ENCODE assay signal across 18 cellular contexts in the genomic region with DNA sequence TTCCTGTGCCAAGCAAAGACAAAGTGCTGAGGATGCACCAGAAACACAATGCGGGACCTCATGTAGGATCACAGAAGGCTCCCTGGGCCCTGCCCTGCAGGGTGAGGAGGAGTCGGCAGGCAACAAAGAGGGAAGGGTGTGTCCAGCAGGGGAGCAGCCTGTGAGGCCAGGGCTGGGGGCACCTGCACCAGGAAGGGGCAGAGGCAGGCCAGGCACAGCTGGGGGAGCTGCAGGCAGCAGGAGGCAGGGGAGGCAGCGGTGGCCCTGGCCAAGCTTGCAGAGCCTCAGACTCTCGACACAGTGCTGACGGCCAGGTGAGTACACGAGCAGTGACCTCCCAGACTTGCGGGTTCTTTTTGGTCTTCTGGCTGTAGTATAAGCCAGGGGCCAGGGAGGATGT.
"Had no signal": no experiment of that assay in that cellular context is flagged by ENCODE, and none has a peak within 500 bp of the region (broad histone marks: within the 10 kb centered on the region; RNA-seq: fewer than 3 reads in every experiment).

No MANE protein-coding gene starts in this region.

- H3K27ac ChIP-seq: heart left ventricle, parathyroid adenoma, psoas muscle, right lobe of liver, stomach, uterus had no signal

- H3K27me3 Mint-ChIP-seq: type B pancreatic cell had no signal

- H3K36me3 Mint-ChIP-seq: naive thymus-derived CD8-positive, alpha-beta T cell; type B pancreatic cell had no signal

- H3K4me3 ChIP-seq: heart left ventricle, mucosa of descending colon, psoas muscle, right lobe of liver, stomach, uterus had no signal

- H3K27me3 ChIP-seq: heart left ventricle, right lobe of liver, uterus had no signal

- H3K27ac Mint-ChIP-seq: dendritic cell treated with granulocyte-macrophage colony-stimulating factor and Interleukin-4, amounts not matched to agents 40 ng/mL and 50 ng/mL, for 4 days; naive thymus-derived CD8-positive, alpha-beta T cell; type B pancreatic cell had no signal

- H3K9me3 ChIP-seq: heart left ventricle, mucosa of descending colon, psoas muscle, right lobe of liver, stomach, uterus had no signal

- H3K9me3 Mint-ChIP-seq: dendritic cell treated with granulocyte-macrophage colony-stimulating factor and Interleukin-4, amounts not matched to agents 40 ng/mL and 50 ng/mL, for 4 days; naive thymus-derived CD8-positive, alpha-beta T cell; type B pancreatic cell had no signal

- H3K4me3 Mint-ChIP-seq: dendritic cell treated with granulocyte-macrophage colony-stimulating factor and Interleukin-4, amounts not matched to agents 40 ng/mL and 50 ng/mL, for 4 days; naive thymus-derived CD8-positive, alpha-beta T cell; type B pancreatic cell had no signal

- H3K4me1 ChIP-seq: parathyroid adenoma, right lobe of liver, uterus had no signal

- H3K79me2 ChIP-seq: parathyroid adenoma had no signal

- DNase-seq: foreskin melanocyte; hippocampal formation; kidney glomerular epithelial cell; mammary epithelial cell; mucosa of descending colon; naive thymus-derived CD8-positive, alpha-beta T cell; occipital lobe; psoas muscle; retina; right lobe of liver; stimulated activated naive CD4-positive, alpha-beta T cell; stomach; uterus had no signal

- H3K9ac ChIP-seq: parathyroid adenoma had no signal

- H3K4me1 Mint-ChIP-seq: naive thymus-derived CD8-positive, alpha-beta T cell had no signal

- H2AFZ ChIP-seq: parathyroid adenoma had no signal

- ATAC-seq: heart left ventricle; left lobe of liver; mucosa of descending colon; naive thymus-derived CD8-positive, alpha-beta T cell; psoas muscle; right lobe of liver had no signal
